In the genomic region with DNA sequence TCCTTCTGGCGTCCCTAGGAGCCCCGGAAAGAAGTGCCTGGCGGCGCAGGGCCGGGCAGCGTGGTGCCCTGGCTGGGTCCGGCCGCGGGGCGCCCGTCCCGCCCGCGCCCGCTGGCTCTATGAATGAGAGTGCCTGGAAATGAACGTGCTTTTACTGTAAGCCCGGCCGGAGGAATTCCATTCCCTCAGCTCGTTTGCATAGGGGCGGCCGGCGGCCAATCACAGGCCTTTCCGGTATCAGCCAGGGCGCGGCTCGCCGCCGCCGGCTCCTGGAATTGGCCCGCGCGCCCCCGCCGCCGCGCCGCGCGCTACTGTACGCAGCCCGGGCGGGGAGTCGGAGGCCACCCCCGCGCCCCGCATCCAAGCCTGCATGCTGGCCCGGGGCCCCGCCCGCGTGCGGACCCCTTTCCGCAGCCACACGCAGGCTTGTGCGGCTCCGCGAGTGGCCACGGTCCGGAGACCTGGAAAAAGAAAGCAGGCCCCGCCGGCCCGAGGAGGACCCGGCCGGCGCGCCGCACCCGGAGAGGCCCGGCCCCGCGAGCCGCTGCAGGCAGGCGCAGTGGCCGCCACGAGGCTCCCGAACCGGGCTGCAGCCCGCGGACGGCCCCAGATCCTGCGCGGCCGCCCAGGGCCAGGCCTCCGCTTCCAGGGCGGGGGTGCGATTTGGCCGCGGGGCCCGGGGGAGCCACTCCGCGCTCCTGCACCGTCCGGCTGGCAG, we compare ENCODE assay signal across 1 cellular context.
TF ChIP-seq lines count a peak whose summit lies in the region.

No MANE protein-coding gene starts in this region.

TF ChIP-seq in HepG2, 621 proteins besides CTCF, POLR2A, EP300 and RAD21 (continued from another document and continues in another):
- TF ChIP-seq, protein P1, sequence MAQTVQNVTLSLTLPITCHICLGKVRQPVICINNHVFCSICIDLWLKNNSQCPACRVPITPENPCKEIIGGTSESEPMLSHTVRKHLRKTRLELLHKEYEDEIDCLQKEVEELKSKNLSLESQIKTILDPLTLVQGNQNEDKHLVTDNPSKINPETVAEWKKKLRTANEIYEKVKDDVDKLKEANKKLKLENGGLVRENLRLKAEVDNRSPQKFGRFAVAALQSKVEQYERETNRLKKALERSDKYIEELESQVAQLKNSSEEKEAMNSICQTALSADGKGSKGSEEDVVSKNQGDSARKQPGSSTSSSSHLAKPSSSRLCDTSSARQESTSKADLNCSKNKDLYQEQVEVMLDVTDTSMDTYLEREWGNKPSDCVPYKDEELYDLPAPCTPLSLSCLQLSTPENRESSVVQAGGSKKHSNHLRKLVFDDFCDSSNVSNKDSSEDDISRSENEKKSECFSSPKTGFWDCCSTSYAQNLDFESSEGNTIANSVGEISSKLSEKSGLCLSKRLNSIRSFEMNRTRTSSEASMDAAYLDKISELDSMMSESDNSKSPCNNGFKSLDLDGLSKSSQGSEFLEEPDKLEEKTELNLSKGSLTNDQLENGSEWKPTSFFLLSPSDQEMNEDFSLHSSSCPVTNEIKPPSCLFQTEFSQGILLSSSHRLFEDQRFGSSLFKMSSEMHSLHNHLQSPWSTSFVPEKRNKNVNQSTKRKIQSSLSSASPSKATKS (CRISPR knock-in tag; IDR thresholded peaks at IDR 0.05): no peak; the same call in 1 of the 2 replicates
- TF ChIP-seq, protein P2, sequence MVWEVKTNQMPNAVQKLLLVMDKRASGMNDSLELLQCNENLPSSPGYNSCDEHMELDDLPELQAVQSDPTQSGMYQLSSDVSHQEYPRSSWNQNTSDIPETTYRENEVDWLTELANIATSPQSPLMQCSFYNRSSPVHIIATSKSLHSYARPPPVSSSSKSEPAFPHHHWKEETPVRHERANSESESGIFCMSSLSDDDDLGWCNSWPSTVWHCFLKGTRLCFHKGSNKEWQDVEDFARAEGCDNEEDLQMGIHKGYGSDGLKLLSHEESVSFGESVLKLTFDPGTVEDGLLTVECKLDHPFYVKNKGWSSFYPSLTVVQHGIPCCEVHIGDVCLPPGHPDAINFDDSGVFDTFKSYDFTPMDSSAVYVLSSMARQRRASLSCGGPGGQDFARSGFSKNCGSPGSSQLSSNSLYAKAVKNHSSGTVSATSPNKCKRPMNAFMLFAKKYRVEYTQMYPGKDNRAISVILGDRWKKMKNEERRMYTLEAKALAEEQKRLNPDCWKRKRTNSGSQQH (CRISPR knock-in tag; IDR thresholded peaks at IDR 0.05; ENCODE audit: low read depth): peak; percentile 95
- TF ChIP-seq ZNF160 (CRISPR knock-in tag; IDR thresholded peaks at IDR 0.05) (no peak), ZKSCAN5 (CRISPR knock-in tag; IDR thresholded peaks at IDR 0.05) (no peak), NRL (CRISPR knock-in tag; IDR thresholded peaks at IDR 0.05; ENCODE audit: borderline replicate concordance) (no peak), ZNF441 (CRISPR knock-in tag; IDR thresholded peaks at IDR 0.05; ENCODE audit: borderline replicate concordance) (no peak), BCL6 (CRISPR knock-in tag; IDR thresholded peaks at IDR 0.05) (0 out of 2 replicates have a peak, but pooled peaks have one; percentile 38), RBAK (CRISPR knock-in tag; IDR thresholded peaks at IDR 0.05) (no peak), ZNF34 (CRISPR knock-in tag; IDR thresholded peaks at IDR 0.05; ENCODE audit: borderline replicate concordance) (no peak; the same call in 1 of the 2 replicates), SRF (IDR thresholded peaks at IDR 0.05; ENCODE audit: low read depth, low read length) (no peak), SNRNP70 (IDR thresholded peaks at IDR 0.05; ENCODE audit: low read depth, low read length) (no peak), TEAD2 (CRISPR knock-in tag; IDR thresholded peaks at IDR 0.05) (no peak), ZNF446 (CRISPR knock-in tag; IDR thresholded peaks at IDR 0.05) (0 out of 2 replicates have a peak, but pooled peaks have one; percentile 38), SYNCRIP (IDR thresholded peaks at IDR 0.05; ENCODE audit: insufficient read depth, low read depth, low read length) (no peak), ZNF703 (CRISPR knock-in tag; IDR thresholded peaks at IDR 0.05; ENCODE audit: borderline replicate concordance) (no peak), DMAP1 (CRISPR knock-in tag; IDR thresholded peaks at IDR 0.05) (no peak), TCF7L2 (IDR thresholded peaks at IDR 0.05; ENCODE audit: low read depth, low read length) (no peak), REPIN1 (CRISPR knock-in tag; IDR thresholded peaks at IDR 0.05; ENCODE audit: borderline replicate concordance, low read depth) (no peak), ZNF883 (CRISPR knock-in tag; IDR thresholded peaks at IDR 0.05; ENCODE audit: not compliant biosample characterization) (no peak)
- TF ChIP-seq, protein P3, sequence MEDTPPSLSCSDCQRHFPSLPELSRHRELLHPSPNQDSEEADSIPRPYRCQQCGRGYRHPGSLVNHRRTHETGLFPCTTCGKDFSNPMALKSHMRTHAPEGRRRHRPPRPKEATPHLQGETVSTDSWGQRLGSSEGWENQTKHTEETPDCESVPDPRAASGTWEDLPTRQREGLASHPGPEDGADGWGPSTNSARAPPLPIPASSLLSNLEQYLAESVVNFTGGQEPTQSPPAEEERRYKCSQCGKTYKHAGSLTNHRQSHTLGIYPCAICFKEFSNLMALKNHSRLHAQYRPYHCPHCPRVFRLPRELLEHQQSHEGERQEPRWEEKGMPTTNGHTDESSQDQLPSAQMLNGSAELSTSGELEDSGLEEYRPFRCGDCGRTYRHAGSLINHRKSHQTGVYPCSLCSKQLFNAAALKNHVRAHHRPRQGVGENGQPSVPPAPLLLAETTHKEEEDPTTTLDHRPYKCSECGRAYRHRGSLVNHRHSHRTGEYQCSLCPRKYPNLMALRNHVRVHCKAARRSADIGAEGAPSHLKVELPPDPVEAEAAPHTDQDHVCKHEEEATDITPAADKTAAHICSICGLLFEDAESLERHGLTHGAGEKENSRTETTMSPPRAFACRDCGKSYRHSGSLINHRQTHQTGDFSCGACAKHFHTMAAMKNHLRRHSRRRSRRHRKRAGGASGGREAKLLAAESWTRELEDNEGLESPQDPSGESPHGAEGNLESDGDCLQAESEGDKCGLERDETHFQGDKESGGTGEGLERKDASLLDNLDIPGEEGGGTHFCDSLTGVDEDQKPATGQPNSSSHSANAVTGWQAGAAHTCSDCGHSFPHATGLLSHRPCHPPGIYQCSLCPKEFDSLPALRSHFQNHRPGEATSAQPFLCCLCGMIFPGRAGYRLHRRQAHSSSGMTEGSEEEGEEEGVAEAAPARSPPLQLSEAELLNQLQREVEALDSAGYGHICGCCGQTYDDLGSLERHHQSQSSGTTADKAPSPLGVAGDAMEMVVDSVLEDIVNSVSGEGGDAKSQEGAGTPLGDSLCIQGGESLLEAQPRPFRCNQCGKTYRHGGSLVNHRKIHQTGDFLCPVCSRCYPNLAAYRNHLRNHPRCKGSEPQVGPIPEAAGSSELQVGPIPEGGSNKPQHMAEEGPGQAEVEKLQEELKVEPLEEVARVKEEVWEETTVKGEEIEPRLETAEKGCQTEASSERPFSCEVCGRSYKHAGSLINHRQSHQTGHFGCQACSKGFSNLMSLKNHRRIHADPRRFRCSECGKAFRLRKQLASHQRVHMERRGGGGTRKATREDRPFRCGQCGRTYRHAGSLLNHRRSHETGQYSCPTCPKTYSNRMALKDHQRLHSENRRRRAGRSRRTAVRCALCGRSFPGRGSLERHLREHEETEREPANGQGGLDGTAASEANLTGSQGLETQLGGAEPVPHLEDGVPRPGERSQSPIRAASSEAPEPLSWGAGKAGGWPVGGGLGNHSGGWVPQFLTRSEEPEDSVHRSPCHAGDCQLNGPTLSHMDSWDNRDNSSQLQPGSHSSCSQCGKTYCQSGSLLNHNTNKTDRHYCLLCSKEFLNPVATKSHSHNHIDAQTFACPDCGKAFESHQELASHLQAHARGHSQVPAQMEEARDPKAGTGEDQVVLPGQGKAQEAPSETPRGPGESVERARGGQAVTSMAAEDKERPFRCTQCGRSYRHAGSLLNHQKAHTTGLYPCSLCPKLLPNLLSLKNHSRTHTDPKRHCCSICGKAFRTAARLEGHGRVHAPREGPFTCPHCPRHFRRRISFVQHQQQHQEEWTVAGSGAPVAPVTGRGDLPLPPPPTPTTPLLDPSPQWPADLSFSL (CRISPR knock-in tag; IDR thresholded peaks at IDR 0.05): no peak
- TF ChIP-seq, protein P4, sequence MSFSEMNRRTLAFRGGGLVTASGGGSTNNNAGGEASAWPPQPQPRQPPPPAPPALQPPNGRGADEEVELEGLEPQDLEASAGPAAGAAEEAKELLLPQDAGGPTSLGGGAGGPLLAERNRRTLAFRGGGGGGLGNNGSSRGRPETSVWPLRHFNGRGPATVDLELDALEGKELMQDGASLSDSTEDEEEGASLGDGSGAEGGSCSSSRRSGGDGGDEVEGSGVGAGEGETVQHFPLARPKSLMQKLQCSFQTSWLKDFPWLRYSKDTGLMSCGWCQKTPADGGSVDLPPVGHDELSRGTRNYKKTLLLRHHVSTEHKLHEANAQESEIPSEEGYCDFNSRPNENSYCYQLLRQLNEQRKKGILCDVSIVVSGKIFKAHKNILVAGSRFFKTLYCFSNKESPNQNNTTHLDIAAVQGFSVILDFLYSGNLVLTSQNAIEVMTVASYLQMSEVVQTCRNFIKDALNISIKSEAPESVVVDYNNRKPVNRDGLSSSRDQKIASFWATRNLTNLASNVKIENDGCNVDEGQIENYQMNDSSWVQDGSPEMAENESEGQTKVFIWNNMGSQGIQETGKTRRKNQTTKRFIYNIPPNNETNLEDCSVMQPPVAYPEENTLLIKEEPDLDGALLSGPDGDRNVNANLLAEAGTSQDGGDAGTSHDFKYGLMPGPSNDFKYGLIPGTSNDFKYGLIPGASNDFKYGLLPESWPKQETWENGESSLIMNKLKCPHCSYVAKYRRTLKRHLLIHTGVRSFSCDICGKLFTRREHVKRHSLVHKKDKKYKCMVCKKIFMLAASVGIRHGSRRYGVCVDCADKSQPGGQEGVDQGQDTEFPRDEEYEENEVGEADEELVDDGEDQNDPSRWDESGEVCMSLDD (CRISPR knock-in tag; IDR thresholded peaks at IDR 0.05; ENCODE audit: borderline replicate concordance): 0 out of 2 replicates have a peak, but pooled peaks have one; percentile 61
- TF ChIP-seq, protein P5, sequence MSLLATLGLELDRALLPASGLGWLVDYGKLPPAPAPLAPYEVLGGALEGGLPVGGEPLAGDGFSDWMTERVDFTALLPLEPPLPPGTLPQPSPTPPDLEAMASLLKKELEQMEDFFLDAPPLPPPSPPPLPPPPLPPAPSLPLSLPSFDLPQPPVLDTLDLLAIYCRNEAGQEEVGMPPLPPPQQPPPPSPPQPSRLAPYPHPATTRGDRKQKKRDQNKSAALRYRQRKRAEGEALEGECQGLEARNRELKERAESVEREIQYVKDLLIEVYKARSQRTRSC (CRISPR knock-in tag; IDR thresholded peaks at IDR 0.05; ENCODE audit: low read depth): no peak
- TF ChIP-seq, protein P6, sequence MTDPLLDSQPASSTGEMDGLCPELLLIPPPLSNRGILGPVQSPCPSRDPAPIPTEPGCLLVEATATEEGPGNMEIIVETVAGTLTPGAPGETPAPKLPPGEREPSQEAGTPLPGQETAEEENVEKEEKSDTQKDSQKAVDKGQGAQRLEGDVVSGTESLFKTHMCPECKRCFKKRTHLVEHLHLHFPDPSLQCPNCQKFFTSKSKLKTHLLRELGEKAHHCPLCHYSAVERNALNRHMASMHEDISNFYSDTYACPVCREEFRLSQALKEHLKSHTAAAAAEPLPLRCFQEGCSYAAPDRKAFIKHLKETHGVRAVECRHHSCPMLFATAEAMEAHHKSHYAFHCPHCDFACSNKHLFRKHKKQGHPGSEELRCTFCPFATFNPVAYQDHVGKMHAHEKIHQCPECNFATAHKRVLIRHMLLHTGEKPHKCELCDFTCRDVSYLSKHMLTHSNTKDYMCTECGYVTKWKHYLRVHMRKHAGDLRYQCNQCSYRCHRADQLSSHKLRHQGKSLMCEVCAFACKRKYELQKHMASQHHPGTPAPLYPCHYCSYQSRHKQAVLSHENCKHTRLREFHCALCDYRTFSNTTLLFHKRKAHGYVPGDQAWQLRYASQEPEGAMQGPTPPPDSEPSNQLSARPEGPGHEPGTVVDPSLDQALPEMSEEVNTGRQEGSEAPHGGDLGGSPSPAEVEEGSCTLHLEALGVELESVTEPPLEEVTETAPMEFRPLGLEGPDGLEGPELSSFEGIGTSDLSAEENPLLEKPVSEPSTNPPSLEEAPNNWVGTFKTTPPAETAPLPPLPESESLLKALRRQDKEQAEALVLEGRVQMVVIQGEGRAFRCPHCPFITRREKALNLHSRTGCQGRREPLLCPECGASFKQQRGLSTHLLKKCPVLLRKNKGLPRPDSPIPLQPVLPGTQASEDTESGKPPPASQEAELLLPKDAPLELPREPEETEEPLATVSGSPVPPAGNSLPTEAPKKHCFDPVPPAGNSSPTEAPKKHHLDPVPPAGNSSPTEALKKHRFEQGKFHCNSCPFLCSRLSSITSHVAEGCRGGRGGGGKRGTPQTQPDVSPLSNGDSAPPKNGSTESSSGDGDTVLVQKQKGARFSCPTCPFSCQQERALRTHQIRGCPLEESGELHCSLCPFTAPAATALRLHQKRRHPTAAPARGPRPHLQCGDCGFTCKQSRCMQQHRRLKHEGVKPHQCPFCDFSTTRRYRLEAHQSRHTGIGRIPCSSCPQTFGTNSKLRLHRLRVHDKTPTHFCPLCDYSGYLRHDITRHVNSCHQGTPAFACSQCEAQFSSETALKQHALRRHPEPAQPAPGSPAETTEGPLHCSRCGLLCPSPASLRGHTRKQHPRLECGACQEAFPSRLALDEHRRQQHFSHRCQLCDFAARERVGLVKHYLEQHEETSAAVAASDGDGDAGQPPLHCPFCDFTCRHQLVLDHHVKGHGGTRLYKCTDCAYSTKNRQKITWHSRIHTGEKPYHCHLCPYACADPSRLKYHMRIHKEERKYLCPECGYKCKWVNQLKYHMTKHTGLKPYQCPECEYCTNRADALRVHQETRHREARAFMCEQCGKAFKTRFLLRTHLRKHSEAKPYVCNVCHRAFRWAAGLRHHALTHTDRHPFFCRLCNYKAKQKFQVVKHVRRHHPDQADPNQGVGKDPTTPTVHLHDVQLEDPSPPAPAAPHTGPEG (CRISPR knock-in tag; IDR thresholded peaks at IDR 0.05): peak; percentile 97; the same call in 1 of the 2 replicates
- TF ChIP-seq, protein P7, sequence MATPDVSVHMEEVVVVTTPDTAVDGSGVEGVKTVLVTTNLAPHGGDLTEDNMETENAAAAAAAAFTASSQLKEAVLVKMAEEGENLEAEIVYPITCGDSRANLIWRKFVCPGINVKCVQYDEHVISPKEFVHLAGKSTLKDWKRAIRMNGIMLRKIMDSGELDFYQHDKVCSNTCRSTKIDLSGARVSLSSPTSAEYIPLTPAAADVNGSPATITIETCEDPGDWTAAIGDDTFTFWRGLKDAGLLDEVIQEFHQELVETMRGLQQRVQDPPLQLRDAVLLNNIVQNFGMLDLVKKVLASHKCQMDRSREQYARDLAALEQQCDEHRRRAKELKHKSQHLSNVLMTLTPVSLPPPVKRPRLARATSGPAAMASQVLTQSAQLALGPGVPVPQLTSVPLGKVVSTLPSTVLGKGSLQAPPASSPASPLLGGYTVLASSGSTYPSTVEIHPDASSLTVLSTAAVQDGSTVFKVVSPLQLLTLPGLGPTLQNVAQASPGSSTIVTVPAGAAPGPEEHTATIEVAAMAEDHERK (CRISPR knock-in tag; IDR thresholded peaks at IDR 0.05; ENCODE audit: low read depth): 0 out of 2 replicates have a peak, but pooled peaks have one; percentile 31
- TF ChIP-seq, protein P8, sequence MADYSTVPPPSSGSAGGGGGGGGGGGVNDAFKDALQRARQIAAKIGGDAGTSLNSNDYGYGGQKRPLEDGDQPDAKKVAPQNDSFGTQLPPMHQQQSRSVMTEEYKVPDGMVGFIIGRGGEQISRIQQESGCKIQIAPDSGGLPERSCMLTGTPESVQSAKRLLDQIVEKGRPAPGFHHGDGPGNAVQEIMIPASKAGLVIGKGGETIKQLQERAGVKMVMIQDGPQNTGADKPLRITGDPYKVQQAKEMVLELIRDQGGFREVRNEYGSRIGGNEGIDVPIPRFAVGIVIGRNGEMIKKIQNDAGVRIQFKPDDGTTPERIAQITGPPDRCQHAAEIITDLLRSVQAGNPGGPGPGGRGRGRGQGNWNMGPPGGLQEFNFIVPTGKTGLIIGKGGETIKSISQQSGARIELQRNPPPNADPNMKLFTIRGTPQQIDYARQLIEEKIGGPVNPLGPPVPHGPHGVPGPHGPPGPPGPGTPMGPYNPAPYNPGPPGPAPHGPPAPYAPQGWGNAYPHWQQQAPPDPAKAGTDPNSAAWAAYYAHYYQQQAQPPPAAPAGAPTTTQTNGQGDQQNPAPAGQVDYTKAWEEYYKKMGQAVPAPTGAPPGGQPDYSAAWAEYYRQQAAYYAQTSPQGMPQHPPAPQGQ (CRISPR knock-in tag; IDR thresholded peaks at IDR 0.05; ENCODE audit: borderline replicate concordance): no peak
